ENCODE assay signal across 15 cellular contexts in the genomic region with DNA sequence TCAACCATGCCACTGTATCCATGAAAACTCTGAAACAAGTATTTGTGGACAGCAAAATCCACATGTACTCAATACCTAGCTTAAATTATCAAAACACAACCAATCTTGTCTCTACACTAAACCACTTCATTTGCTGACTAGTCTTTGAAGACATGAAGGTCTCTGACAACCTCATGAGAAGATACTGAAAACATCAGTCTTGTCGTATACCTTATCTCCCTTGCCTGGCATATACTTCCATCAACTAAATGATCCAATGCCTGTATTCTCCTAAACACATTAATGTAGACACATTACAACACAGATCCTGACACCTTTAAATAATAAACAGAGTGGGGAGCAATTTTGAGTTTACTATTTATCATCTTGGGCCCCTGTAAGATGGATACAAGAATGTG. TPM values are rescaled to one million over a fixed set of nuclear protein-coding genes. Genes with fewer than 3 reads are reported as not detected.
DNase-seq lines count a peak whose midpoint lies in the region; ATAC-seq and TF ChIP-seq lines count a peak whose summit lies in the region.
"Had no signal": no experiment of that assay in that cellular context is flagged by ENCODE, and none has a peak within 500 bp of the region (broad histone marks: within the 10 kb centered on the region; RNA-seq: fewer than 3 reads in every experiment).

No MANE protein-coding gene starts in this region.

- no peaks in the 10 kb centered on the region for H3K9me3 Mint-ChIP-seq in T-cell
- H3K9me3 Mint-ChIP-seq: CD4-positive, alpha-beta memory T cell had no signal

- H3K9me3 ChIP-seq in SK-N-SH, result no peaks in the 10 kb centered on the region

- no peak overlapping the region for H3K4me2 ChIP-seq in SK-N-SH

- H4K20me1 ChIP-seq in SK-N-SH (ENCODE audit: insufficient read depth), result no peaks in the 10 kb centered on the region

- H3K4me3 ChIP-seq in SK-N-SH (ENCODE audit: low read depth in 2 of 2, low read length in 1 of 2), result no peak overlapping the region

- H3K4me1 Mint-ChIP-seq in T-cell, result peaks cover 41 to 60% (median 48%) of the 10 kb centered on the region in 3 donors

- peaks cover 44% of the 10 kb centered on the region for H3K79me2 ChIP-seq in SK-N-SH (ENCODE audit: insufficient read depth)

- CTCF ChIA-PET in SK-N-SH (lab: Yijun Ruan, JAX) (interaction anchor here (1.2 to 1.9 kb wide), 2 partner anchors 16 to 38 kb away, joined by 3 to 9 read pairs; no protein-coding TSS in a partner anchor), T-cell (lab: Charles Lee) (no interaction called here)

- TF ChIP-seq RAD21 in SK-N-SH (IDR thresholded peaks at IDR 0.05; ENCODE audit: low read length), result no peak

- H3K4me3 Mint-ChIP-seq in T-cell, result peak overlapping the region in 2 of 3 donors; percentile 4 to 49

- no peak for TF ChIP-seq EP300 in SK-N-SH (IDR thresholded peaks at IDR 0.05; ENCODE audit: borderline replicate concordance in 1 of 2, low read depth in 1 of 2, low read length in 1 of 2)

- no peaks in the 10 kb centered on the region for H3K9me2 ChIP-seq in SK-N-SH

- H3F3A ChIP-seq in SK-N-SH (replicated peaks; ENCODE audit: insufficient read depth), result peaks cover 24% of the 10 kb centered on the region

- H3K27ac ChIP-seq in SK-N-SH (ENCODE audit: low read depth in 2 of 2, low read length in 1 of 2), result no peak overlapping the region

- no peak overlapping the region for H3K9ac ChIP-seq in SK-N-SH

- no peak overlapping the region for H2AFZ ChIP-seq in SK-N-SH (ENCODE audit: low read depth)

- H3K27me3 Mint-ChIP-seq in T-cell, result no peaks in the 10 kb centered on the region
- H3K27me3 Mint-ChIP-seq: CD4-positive, alpha-beta memory T cell had no signal

- WGBS in SK-N-SH (ENCODE audit: low lambda C conversion rate), result 100% methylated on average over 1 of the region's 1 CpG

- peaks cover 30 to 44% of the 10 kb centered on the region in 2 experiments for H3K36me3 ChIP-seq in SK-N-SH (replicated peaks in 1 of 2; ENCODE audit: control insufficient read depth in 1 of 2, insufficient read depth in 2 of 2, low read length in 1 of 2)

- H3K27me3 ChIP-seq in SK-N-SH (ENCODE audit: insufficient read depth), result no peaks in the 10 kb centered on the region

- no peak for ATAC-seq in SK-N-SH treated with all-trans-retinoic acid at 6 μM for 48 hours
- ATAC-seq in T-cell (replicated peaks in 1 of 4), result no peak
- ATAC-seq in HG02571 (IDR thresholded peaks at IDR 0.05; ENCODE audit: unreplicated experiment), result no peak
- ATAC-seq in GM18868 (IDR thresholded peaks at IDR 0.05; ENCODE audit: unreplicated experiment), result no peak

- DNase-seq in SK-N-SH (no peak), ELR (ENCODE audit: low read depth) (peak; percentile 20), T-cell (no peak), kidney tubule cell (ENCODE audit: low spot score) (peak; percentile 11), Kasumi-1 (lab: John Stamatoyannopoulos, UW) (no peak)
- DNase-seq: activated CD4-positive, alpha-beta T cell treated with anti-CD3 and anti-CD28 coated beads, Interleukin-2, amount 50 U/mL, for 1 hour; activated naive CD4-positive, alpha-beta T cell treated with Interleukin-2 at 50 U/mL for 16 hours; GF-D8; NCI-H1048; NCI-H2171; substantia nigra had no signal

- H3K27ac Mint-ChIP-seq in T-cell, result no peak overlapping the region

- peaks cover 44% of the 10 kb centered on the region for H3K36me3 Mint-ChIP-seq in T-cell

- peaks cover 8 to 10% of the 10 kb centered on the region in 2 experiments; a peak in 3 of 4 replicates for H3K4me1 ChIP-seq in SK-N-SH (ENCODE audit: control insufficient read depth in 1 of 2, insufficient read depth in 2 of 2, low read depth in 1 of 2, low read length in 1 of 2)

- no peak for TF ChIP-seq CTCF in SK-N-SH (IDR thresholded peaks at IDR 0.05)

- POLR2A ChIA-PET in SK-N-SH (lab: Yijun Ruan, JAX) (no interaction called here), T-cell (lab: Charles Lee) (no interaction called here)

TF ChIP-seq in SK-N-SH, 30 proteins besides CTCF, POLR2A, EP300 and RAD21:
- TF ChIP-seq, protein P1, sequence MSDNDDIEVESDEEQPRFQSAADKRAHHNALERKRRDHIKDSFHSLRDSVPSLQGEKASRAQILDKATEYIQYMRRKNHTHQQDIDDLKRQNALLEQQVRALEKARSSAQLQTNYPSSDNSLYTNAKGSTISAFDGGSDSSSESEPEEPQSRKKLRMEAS (IDR thresholded peaks at IDR 0.05; ENCODE audit: low read depth), result no peak
- 0 out of 2 replicates have a peak, but pooled peaks have one; percentile 11 for TF ChIP-seq POLR2AphosphoS5 (IDR thresholded peaks at IDR 0.05; ENCODE audit: low read depth, low read length)

TF ChIP-seq in SK-N-SH treated with all-trans-retinoic acid at 6 μM for 48 hours, 23 proteins besides CTCF, POLR2A, EP300 and RAD21:
- TF ChIP-seq ZNF8 (CRISPR knock-in tag; IDR thresholded peaks at IDR 0.05) (no peak), SNAI2 (CRISPR knock-in tag; IDR thresholded peaks at IDR 0.05) (no peak), ISL1 (CRISPR knock-in tag; IDR thresholded peaks at IDR 0.05) (no peak), ZFP3 (CRISPR knock-in tag; IDR thresholded peaks at IDR 0.05) (no peak), ARNTL (CRISPR knock-in tag; IDR thresholded peaks at IDR 0.05; ENCODE audit: borderline replicate concordance, low read depth) (no peak), BACH2 (CRISPR knock-in tag; IDR thresholded peaks at IDR 0.05; ENCODE audit: borderline replicate concordance) (no peak), ZNF70 (CRISPR knock-in tag; IDR thresholded peaks at IDR 0.05) (no peak)
- TF ChIP-seq, protein P2, sequence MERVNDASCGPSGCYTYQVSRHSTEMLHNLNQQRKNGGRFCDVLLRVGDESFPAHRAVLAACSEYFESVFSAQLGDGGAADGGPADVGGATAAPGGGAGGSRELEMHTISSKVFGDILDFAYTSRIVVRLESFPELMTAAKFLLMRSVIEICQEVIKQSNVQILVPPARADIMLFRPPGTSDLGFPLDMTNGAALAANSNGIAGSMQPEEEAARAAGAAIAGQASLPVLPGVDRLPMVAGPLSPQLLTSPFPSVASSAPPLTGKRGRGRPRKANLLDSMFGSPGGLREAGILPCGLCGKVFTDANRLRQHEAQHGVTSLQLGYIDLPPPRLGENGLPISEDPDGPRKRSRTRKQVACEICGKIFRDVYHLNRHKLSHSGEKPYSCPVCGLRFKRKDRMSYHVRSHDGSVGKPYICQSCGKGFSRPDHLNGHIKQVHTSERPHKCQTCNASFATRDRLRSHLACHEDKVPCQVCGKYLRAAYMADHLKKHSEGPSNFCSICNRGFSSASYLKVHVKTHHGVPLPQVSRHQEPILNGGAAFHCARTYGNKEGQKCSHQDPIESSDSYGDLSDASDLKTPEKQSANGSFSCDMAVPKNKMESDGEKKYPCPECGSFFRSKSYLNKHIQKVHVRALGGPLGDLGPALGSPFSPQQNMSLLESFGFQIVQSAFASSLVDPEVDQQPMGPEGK (CRISPR knock-in tag; IDR thresholded peaks at IDR 0.05; ENCODE audit: borderline replicate concordance), result no peak
- TF ChIP-seq, protein P3, sequence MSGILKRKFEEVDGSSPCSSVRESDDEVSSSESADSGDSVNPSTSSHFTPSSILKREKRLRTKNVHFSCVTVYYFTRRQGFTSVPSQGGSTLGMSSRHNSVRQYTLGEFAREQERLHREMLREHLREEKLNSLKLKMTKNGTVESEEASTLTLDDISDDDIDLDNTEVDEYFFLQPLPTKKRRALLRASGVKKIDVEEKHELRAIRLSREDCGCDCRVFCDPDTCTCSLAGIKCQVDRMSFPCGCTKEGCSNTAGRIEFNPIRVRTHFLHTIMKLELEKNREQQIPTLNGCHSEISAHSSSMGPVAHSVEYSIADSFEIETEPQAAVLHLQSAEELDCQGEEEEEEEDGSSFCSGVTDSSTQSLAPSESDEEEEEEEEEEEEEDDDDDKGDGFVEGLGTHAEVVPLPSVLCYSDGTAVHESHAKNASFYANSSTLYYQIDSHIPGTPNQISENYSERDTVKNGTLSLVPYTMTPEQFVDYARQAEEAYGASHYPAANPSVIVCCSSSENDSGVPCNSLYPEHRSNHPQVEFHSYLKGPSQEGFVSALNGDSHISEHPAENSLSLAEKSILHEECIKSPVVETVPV (CRISPR knock-in tag; IDR thresholded peaks at IDR 0.05), result no peak

RNA-seq across cellular contexts. Expression of a gene that starts 2.9 kb away (rescaled TPM):
- polyA plus RNA-seq in SK-N-SH (2012; rRNA removed), result 5,671 and 6,732 TPM in 2 replicates
- 8,905 and 12,338 TPM in 2 replicates for polyA plus RNA-seq in SK-N-SH (2012; cell fraction: cytosol; rRNA removed)
- 1,097 and 1,261 TPM in 2 replicates for polyA plus RNA-seq in SK-N-SH (2012; cell fraction: nucleus; rRNA removed)
- 1,000 to 10,000 TPM; 2,916 to 3,772 (median 3,224) TPM for total RNA-seq in T-cell

Comparison
In these comparisons a context has a peak if more than half of its experiments do, and no peak if none do; other contexts are left out.
1. DNase-seq: peak in ELR (single experiment) and kidney tubule cell (single experiment); none in SK-N-SH (single experiment), T-cell (0 of 34) and Kasumi-1 (0 of 2).